In genomic region chr5:40841068-40841805, GRCh38 we compare ENCODE assay signal across 9 cellular contexts.
DNase-seq lines count a peak whose midpoint lies in the region; ATAC-seq and TF ChIP-seq lines count a peak whose summit lies in the region.
"Had no signal": no experiment of that assay in that cellular context is flagged by ENCODE, and none has a peak within 500 bp of the region (broad histone marks: within the 10 kb centered on the region; RNA-seq: fewer than 3 reads in every experiment).

TSS of gene CARD6 (plus strand) at chr5:40841367. CDS start at chr5:40841383, 16 bp downstream.

- DNase-seq in SKM-1 treated with dmso at 0.1 percent for 144 hours (lab: John Stamatoyannopoulos, UW; ENCODE audit: unreplicated experiment): peak; percentile 45
- no peak for DNase-seq in SKM-1 (lab: John Stamatoyannopoulos, UW; ENCODE audit: unreplicated experiment)
- DNase-seq in fibroblast of peridontal ligament (ENCODE audit: extremely low read depth): peak; percentile 72
- DNase-seq in amniotic stem cell (lab: John Stamatoyannopoulos, UW): no peak
- DNase-seq in T-helper 9 cell: no peak

- peak within 1 kb of the TSS; percentile 77 for H3K4me2 ChIP-seq in parathyroid adenoma (ENCODE audit: low read length)

- H3K27ac ChIP-seq in parathyroid adenoma: peak within 1 kb of the TSS; percentile 36
- H3K27ac ChIP-seq: C4-2B had no signal

- peak within 1 kb of the TSS; percentile 89 for H3K4me3 Mint-ChIP-seq in T-helper 1 cell treated with Interleukin-12 subunit alpha and Interleukin-12 subunit beta and Interleukin-4 antibody, amounts not matched to agents 30 μg/mL and 1 μg/mL, for 36 hours

- no peaks in the 10 kb centered on the region for H3K27me3 Mint-ChIP-seq in T-helper 1 cell treated with Interleukin-12 subunit alpha and Interleukin-12 subunit beta and Interleukin-4 antibody, amounts not matched to agents 30 μg/mL and 1 μg/mL, for 36 hours (ENCODE audit: low read depth)

- no peaks in the 10 kb centered on the region for H3K79me2 ChIP-seq in parathyroid adenoma

- H3K9ac ChIP-seq in parathyroid adenoma: no peak within 1 kb of the TSS

- ATAC-seq in HG03159 (IDR thresholded peaks at IDR 0.05; ENCODE audit: unreplicated experiment): peak; percentile 37

- peak within 1 kb of the TSS; percentile 66 for H3K4me3 ChIP-seq in parathyroid adenoma (ENCODE audit: low read depth, low read length)

- H3K9me3 ChIP-seq in parathyroid adenoma (ENCODE audit: control insufficient read depth, low read length): no peaks in the 10 kb centered on the region

- H2AFZ ChIP-seq in parathyroid adenoma: peak within 1 kb of the TSS; percentile 23

- H3K9me3 Mint-ChIP-seq in T-helper 1 cell treated with Interleukin-12 subunit alpha and Interleukin-12 subunit beta and Interleukin-4 antibody, amounts not matched to agents 30 μg/mL and 1 μg/mL, for 36 hours: no peaks in the 10 kb centered on the region

- H3K27ac Mint-ChIP-seq in T-helper 1 cell treated with Interleukin-12 subunit alpha and Interleukin-12 subunit beta and Interleukin-4 antibody, amounts not matched to agents 30 μg/mL and 1 μg/mL, for 36 hours: peak within 1 kb of the TSS; percentile 87

- peaks cover 20% of the 10 kb centered on the region for H3K4me1 Mint-ChIP-seq in T-helper 1 cell treated with Interleukin-12 subunit alpha and Interleukin-12 subunit beta and Interleukin-4 antibody, amounts not matched to agents 30 μg/mL and 1 μg/mL, for 36 hours (ENCODE audit: low read depth)

- H3K27me3 ChIP-seq in parathyroid adenoma (ENCODE audit: control insufficient read depth, insufficient read depth, low read length): no peaks in the 10 kb centered on the region

- no peaks in the 10 kb centered on the region for H3K36me3 ChIP-seq in parathyroid adenoma (ENCODE audit: control insufficient read depth, insufficient read depth, low read length)

- no peak for TF ChIP-seq CTCF in parathyroid adenoma (IDR thresholded peaks at IDR 0.05)

- H3K4me1 ChIP-seq in parathyroid adenoma: no peaks in the 10 kb centered on the region

- peaks cover 3% of the 10 kb centered on the region for H3K36me3 Mint-ChIP-seq in T-helper 1 cell treated with Interleukin-12 subunit alpha and Interleukin-12 subunit beta and Interleukin-4 antibody, amounts not matched to agents 30 μg/mL and 1 μg/mL, for 36 hours (ENCODE audit: low read depth)

Comparison
In these comparisons a context has a peak if more than half of its experiments do, and no peak if none do; other contexts are left out.
1. DNase-seq: peak in SKM-1 treated with dmso at 0.1 percent for 144 hours (single experiment) and fibroblast of peridontal ligament (single experiment); none in SKM-1 (single experiment), amniotic stem cell (single experiment) and T-helper 9 cell (single experiment).